In genomic region chr5:36240779-36241635, GRCh38 we compare ENCODE assay signal across 8 cellular contexts. TPM values are rescaled to one million over a fixed set of nuclear protein-coding genes. Genes with fewer than 3 reads are reported as not detected.
A peak's percentile ranks its signal among the peaks of the same experiment; 100 is the strongest.
DNase-seq lines count a peak whose midpoint lies in the region; ATAC-seq and TF ChIP-seq lines count a peak whose summit lies in the region.

No MANE protein-coding gene starts in this region.

- peak overlapping the region; percentile 83 for H3K27ac ChIP-seq in CD4-positive, alpha-beta memory T cell (ENCODE audit: low read depth, low read length)

- peak; percentile 28 for ATAC-seq in GM19397 (IDR thresholded peaks at IDR 0.05; ENCODE audit: unreplicated experiment)
- ATAC-seq in HG03469 (IDR thresholded peaks at IDR 0.05; ENCODE audit: unreplicated experiment), result peak; percentile 0
- ATAC-seq in natural killer cell, result no peak

- H3K9me3 ChIP-seq in CD4-positive, alpha-beta memory T cell (ENCODE audit: control insufficient read depth in 1 of 2, low read length in 2 of 2), result no peaks in the 10 kb centered on the region

- H3K27me3 Mint-ChIP-seq in CD4-positive, alpha-beta memory T cell, result no peaks in the 10 kb centered on the region
- no peaks in the 10 kb centered on the region for H3K27me3 Mint-ChIP-seq in natural killer cell (ENCODE audit: low read depth in 2 of 2)

- no peaks in the 10 kb centered on the region for H3K9me3 Mint-ChIP-seq in CD4-positive, alpha-beta memory T cell
- no peaks in the 10 kb centered on the region for H3K9me3 Mint-ChIP-seq in natural killer cell

- H3K4me3 Mint-ChIP-seq in CD4-positive, alpha-beta memory T cell, result peak overlapping the region; percentile 78 to 87 (median 84)
- peak overlapping the region; percentile 76 for H3K4me3 Mint-ChIP-seq in natural killer cell

- CTCF ChIA-PET in CD4-positive, alpha-beta memory T cell (lab: Charles Lee; ENCODE audit: partially characterized antibody), result interaction anchor here (0.7 to 3.4 kb wide), 14 partner anchors 10 to 267 kb away, joined by 3 to 21 read pairs (median 6); partner anchors contain the start of genes LMBRD2, RANBP3L and SKP2

- peak overlapping the region; percentile 32 to 67 for H3K4me3 ChIP-seq in CD4-positive, alpha-beta memory T cell (ENCODE audit: low read length in 2 of 2)

- peak in 1 of 5 donors; percentile 44 for DNase-seq in CD4-positive, alpha-beta memory T cell
- peak; percentile 77 for DNase-seq in OCI-M1 (lab: John Stamatoyannopoulos, UW)
- peak; percentile 12 for DNase-seq in activated effector memory CD4-positive, alpha-beta T cell treated with Interleukin-2 at 50 U/mL for 16 hours
- DNase-seq in fibroblast of the conjunctiva (ENCODE audit: low read depth), result peak; percentile 26
- DNase-seq in natural killer cell, result peak; percentile 37
- peak; percentile 73 for DNase-seq in superior temporal gyrus (ENCODE audit: extremely low spot score)

- H3K4me1 Mint-ChIP-seq in CD4-positive, alpha-beta memory T cell, result peaks cover 36 to 66% (median 49%) of the 10 kb centered on the region in 4 donors
- H3K4me1 Mint-ChIP-seq in natural killer cell, result peaks cover 32 to 49% of the 10 kb centered on the region in 2 donors

- peaks cover 26% of the 10 kb centered on the region for H3K4me1 ChIP-seq in CD4-positive, alpha-beta memory T cell (ENCODE audit: insufficient read depth, low read length)

- intact Hi-C loops in CD4-positive, alpha-beta memory T cell (cut with micrococcal nuclease), result loop anchor here (5.0 to 10.0 kb wide), 2 partner anchors 386 to 1131 kb away; partner anchors contain the start of genes IL7R and NUP155
- intact Hi-C loops in natural killer cell (cut with micrococcal nuclease), result loop anchor here (10.0 kb wide), 1 partner anchor 1134 kb away; the partner anchor contains the start of genes NUP155 and WDR70

- no peak for TF ChIP-seq CTCF in natural killer cell (IDR thresholded peaks at IDR 0.05)

- H3K36me3 Mint-ChIP-seq in CD4-positive, alpha-beta memory T cell, result peaks cover 0 to 2% of the 10 kb centered on the region in 2 donors
- H3K36me3 Mint-ChIP-seq in natural killer cell, result no peaks in the 10 kb centered on the region

- H3K27me3 ChIP-seq in CD4-positive, alpha-beta memory T cell (ENCODE audit: insufficient read depth, low read length), result no peaks in the 10 kb centered on the region

- POLR2A ChIA-PET in CD4-positive, alpha-beta memory T cell (lab: Charles Lee; ENCODE audit: partially characterized antibody), result interaction anchor here (1.0 to 3.7 kb wide), 13 partner anchors 10 to 1326 kb away, joined by 3 to 48 read pairs (median 6); partner anchors contain the start of genes BRIX1, DNAJC21, LMBRD2 and NIPBL

- H3K36me3 ChIP-seq in CD4-positive, alpha-beta memory T cell (ENCODE audit: insufficient read depth, low read length), result no peaks in the 10 kb centered on the region

- H3K27ac Mint-ChIP-seq in CD4-positive, alpha-beta memory T cell, result peak overlapping the region; percentile 51 to 94 (median 88)
- H3K27ac Mint-ChIP-seq in natural killer cell, result peak overlapping the region; percentile 54 to 92

RNA-seq across cellular contexts. Expression of gene NADK2, which starts 0.7 kb away (rescaled TPM):
- 10 to 100 TPM; 14.1 to 14.5 TPM for total RNA-seq in CD4-positive, alpha-beta memory T cell
- polyA plus RNA-seq in CD4-positive, alpha-beta memory T cell, result 1 to 10 TPM; 5.8 to 7.9 TPM
- 10 to 100 TPM; 13.1 to 16.2 (median 14.3) TPM for total RNA-seq in natural killer cell

Comparison
In these comparisons a context has a peak if more than half of its experiments do, and no peak if none do; other contexts are left out.
1. ATAC-seq: peak in GM19397 (single experiment) and HG03469 (single experiment); none in natural killer cell (0 of 3).